8 cellular contexts compared by ENCODE assay signal in genomic region chr4:153488719-153489384, GRCh38. TPM values are rescaled to one million over a fixed set of nuclear protein-coding genes. Genes with fewer than 3 reads are reported as not detected.
DNase-seq lines count a peak whose midpoint lies in the region; ATAC-seq and TF ChIP-seq lines count a peak whose summit lies in the region.

No MANE protein-coding gene starts in this region.

- H4K8ac ChIP-seq in H9 (replicated peaks; ENCODE audit: insufficient read length, low read depth, low read length), result no peak overlapping the region

- no peak overlapping the region for H3K9ac ChIP-seq in H9 (ENCODE audit: extremely low read depth, insufficient read length, low read length)

- H3K14ac ChIP-seq in H9 (ENCODE audit: insufficient read depth, low read length), result peak overlapping the region; percentile 81

- H3K27ac ChIP-seq in H9 (ENCODE audit: insufficient read length, low read depth, low read length) (no peak overlapping the region), cingulate gyrus (ENCODE audit: low read depth, low read length) (peak overlapping the region; percentile 65)

- H4K20me1 ChIP-seq in H9 (ENCODE audit: control insufficient read depth, insufficient read depth, insufficient read length), result no peaks in the 10 kb centered on the region

- no peak overlapping the region for H2BK12ac ChIP-seq in H9 (ENCODE audit: insufficient read length, low read depth, low read length)

- H3K4me3 Mint-ChIP-seq in H9, result no peak overlapping the region; a peak in 1 of 5 replicates
- peak overlapping the region in 1 of 3 experiments; percentile 29 for H3K4me3 Mint-ChIP-seq in nephron

- peak; percentile 54 for DNase-seq in H9
- peak; percentile 34 for DNase-seq in NCI-H69 (lab: John Stamatoyannopoulos, UW)
- no peak for DNase-seq in DMS 273 (lab: John Stamatoyannopoulos, UW; ENCODE audit: unreplicated experiment)
- DNase-seq in HUDEP-2 (lab: John Stamatoyannopoulos, UW; ENCODE audit: unreplicated experiment in 76 of 76), result no peak
- no peak for DNase-seq in COLO668 (lab: John Stamatoyannopoulos, UW; ENCODE audit: unreplicated experiment)

- peaks cover 13% of the 10 kb centered on the region; the same call in 1 of the 2 replicates for H3K4me1 ChIP-seq in H9 (ENCODE audit: insufficient read depth, low read length)

- H3K27ac Mint-ChIP-seq in H9, result peak overlapping the region; percentile 71 to 92 (median 90); a peak in 5 of 7 replicates
- H3K27ac Mint-ChIP-seq in nephron, result peak overlapping the region; percentile 68 to 87 (median 86)

- no peak overlapping the region for H2BK15ac ChIP-seq in H9 (ENCODE audit: low read depth, low read length)

- H3K36me3 Mint-ChIP-seq in H9 (ENCODE audit: insufficient read depth in 1 of 3, low read depth in 3 of 3) (peaks cover 0 to 5% (median 3%) of the 10 kb centered on the region in 3 experiments; a peak in 1 of 7 replicates), nephron (ENCODE audit: low read depth) (peaks cover 6% of the 10 kb centered on the region)

- H3K9me3 Mint-ChIP-seq in H9, result peaks cover 0 to 4% of the 10 kb centered on the region in 2 experiments; a peak in 2 of 5 replicates
- no peaks in the 10 kb centered on the region for H3K9me3 Mint-ChIP-seq in nephron

- peaks cover 8% of the 10 kb centered on the region for H3K79me1 ChIP-seq in H9 (ENCODE audit: insufficient read depth, low read depth, low read length, poor library complexity, severe bottlenecking)

- WGBS in H9 (ENCODE audit: extremely low coverage, insufficient read length, low lambda C conversion rate), result no CpG with 5 or more reads among the region's 22 CpGs

- peaks cover 4% of the 10 kb centered on the region; the same call in 1 of the 2 replicates for H3K79me2 ChIP-seq in H9 (ENCODE audit: insufficient read depth, low read length)

- no peak overlapping the region for H3K56ac ChIP-seq in H9 (ENCODE audit: insufficient read length, low read depth, low read length)

- H3K4me2 ChIP-seq in H9 (ENCODE audit: insufficient read depth, insufficient read length, low read length), result no peak overlapping the region

- H3K23ac ChIP-seq in H9 (ENCODE audit: insufficient read length, low read depth, low read length), result no peak overlapping the region

- no peak overlapping the region for H2AK5ac ChIP-seq in H9 (ENCODE audit: insufficient read length, low read length)

- no peaks in the 10 kb centered on the region for H3K23me2 ChIP-seq in H9 (ENCODE audit: insufficient read length, low read depth, low read length, poor library complexity, severe bottlenecking)

- H2AFZ ChIP-seq in H9 (ENCODE audit: low read length), result no peak overlapping the region

- H2BK120ac ChIP-seq in H9 (ENCODE audit: low read depth, low read length, poor library complexity, severe bottlenecking), result no peak overlapping the region

- no peaks in the 10 kb centered on the region for H3K27me3 ChIP-seq in H9 (ENCODE audit: insufficient read depth, low read length)

- peak overlapping the region; percentile 32 for H3K18ac ChIP-seq in H9 (ENCODE audit: insufficient read length, low read depth, low read length)

- H3K9me3 ChIP-seq in H9 (ENCODE audit: control insufficient read depth, low read depth, low read length), result no peaks in the 10 kb centered on the region

- ATAC-seq in GM18517 (IDR thresholded peaks at IDR 0.05; ENCODE audit: unreplicated experiment), result peak; percentile 22

- no peak overlapping the region for H4K5ac ChIP-seq in H9 (ENCODE audit: insufficient read length, low read depth, low read length)

- H3T11ph ChIP-seq in H9 (ENCODE audit: low read length), result no peak overlapping the region

- TF ChIP-seq CTCF in H9 (conservative IDR thresholded peaks at IDR 0.05), result no peak
- TF ChIP-seq CTCF in nephron (IDR thresholded peaks at IDR 0.05; ENCODE audit: unreplicated experiment in 3 of 3), result no peak

- no peaks in the 10 kb centered on the region for H3K27me3 Mint-ChIP-seq in H9 (ENCODE audit: low read depth)
- no peaks in the 10 kb centered on the region for H3K27me3 Mint-ChIP-seq in nephron (ENCODE audit: low read depth)

- H2BK5ac ChIP-seq in H9 (ENCODE audit: insufficient read length, low read length), result no peak overlapping the region

- H4K91ac ChIP-seq in H9 (ENCODE audit: insufficient read length, low read depth, low read length), result no peak overlapping the region

- no peak overlapping the region for H3K4ac ChIP-seq in H9 (ENCODE audit: low read depth, low read length)

- H2BK20ac ChIP-seq in H9 (ENCODE audit: low read depth, low read length, poor library complexity, severe bottlenecking), result no peak overlapping the region

- peaks cover 62 to 63% of the 10 kb centered on the region in 2 experiments for H3K4me1 Mint-ChIP-seq in H9
- peaks cover 69% of the 10 kb centered on the region for H3K4me1 Mint-ChIP-seq in nephron

RNA-seq across cellular contexts. Expression of gene TMEM131L, which starts 22.7 kb away (rescaled TPM):
- total RNA-seq in H9 (2021), result 14.6 and 15.9 TPM in 2 replicates

Comparison
In these comparisons a context has a peak if more than half of its experiments do, and no peak if none do; other contexts are left out.
1. DNase-seq: peak in H9 (single experiment) and NCI-H69 (single experiment); none in DMS 273 (single experiment), HUDEP-2 (0 of 76) and COLO668 (single experiment).